18 cellular contexts compared by ENCODE assay signal in genomic region chr17:21193031-21193430, GRCh38. TPM values are rescaled to one million over a fixed set of nuclear protein-coding genes. Genes with fewer than 3 reads are reported as not detected.
DNase-seq lines count a peak whose midpoint lies in the region.
"Had no signal": no experiment of that assay in that cellular context is flagged by ENCODE, and none has a peak within 500 bp of the region (broad histone marks: within the 10 kb centered on the region; RNA-seq: fewer than 3 reads in every experiment).

No MANE protein-coding gene starts in this region.

- H3K4me2 ChIP-seq in BLaER1 = peak overlapping the region; percentile 68
- H3K4me2 ChIP-seq in BLaER1 treated with 17β-estradiol and CSF1 and Interleukin-3, amounts not matched to agents 10 nM and 100 nM = peak overlapping the region in 6 of 11 experiments; percentile 46 to 71 (median 56); a peak in 7 of 22 replicates

- no peaks in the 10 kb centered on the region for H3K9me3 Mint-ChIP-seq in activated T-helper 1 cell treated with anti-CD3 and anti-CD28 coated beads, Interleukin-12 subunit alpha, Interleukin-12 subunit beta, Interleukin-2, Interleukin-4 antibody, amounts not matched to agents 30 ng/mL and 10 ng/mL and 1 ng/mL, durations not matched to agents 14 hours and 24 hours and 36 hours
- H3K9me3 Mint-ChIP-seq in CD8-positive, alpha-beta memory T cell = no peaks in the 10 kb centered on the region

- POLR2A ChIA-PET in CD8-positive, alpha-beta memory T cell (lab: Charles Lee) = interaction anchor here (1.1 kb wide), 1 partner anchor 9 kb away, joined by 4 read pairs; no protein-coding TSS in a partner anchor

- peaks cover 40% of the 10 kb centered on the region for H4K20me1 ChIP-seq in BLaER1
- H4K20me1 ChIP-seq in BLaER1 treated with 17β-estradiol and CSF1 and Interleukin-3, amounts not matched to agents 10 nM and 100 nM = peaks cover 21 to 55% (median 41%) of the 10 kb centered on the region in 11 experiments; a peak in 21 of 22 replicates

- no peaks in the 10 kb centered on the region for H3K27me3 Mint-ChIP-seq in activated T-helper 1 cell treated with anti-CD3 and anti-CD28 coated beads, Interleukin-12 subunit alpha, Interleukin-12 subunit beta, Interleukin-2, Interleukin-4 antibody, amounts not matched to agents 30 ng/mL and 10 ng/mL and 1 ng/mL, durations not matched to agents 14 hours and 24 hours and 36 hours (ENCODE audit: insufficient read depth)
- H3K27me3 Mint-ChIP-seq in CD8-positive, alpha-beta memory T cell = no peaks in the 10 kb centered on the region
- H3K27me3 Mint-ChIP-seq: B cell had no signal

- DNase-seq in NCI-H146 treated with DMSO at 0.1 percent for 48 hours (lab: John Stamatoyannopoulos, UW; ENCODE audit: unreplicated experiment) = peak; percentile 76
- DNase-seq in activated T-helper 1 cell treated with anti-CD3 and anti-CD28 coated beads, Interleukin-12 subunit alpha, Interleukin-12 subunit beta, Interleukin-2, Interleukin-4 antibody, amounts not matched to agents 30 ng/mL and 10 ng/mL and 1 ng/mL, durations not matched to agents 14 hours and 24 hours and 36 hours (ENCODE audit: low spot score) = no peak
- DNase-seq in germinal center (ENCODE audit: low spot score) = no peak
- no peak for DNase-seq in NCI-H226
- DNase-seq in CD8-positive, alpha-beta memory T cell = no peak
- DNase-seq: activated CD4-positive, alpha-beta T cell treated with anti-CD3 and anti-CD28 coated beads, Interleukin-2, amount 50 U/mL, for 48 hours; amygdala; central memory CD4-positive, alpha-beta T cell; DMS79; head of caudate nucleus; left ventricle myocardium superior; mucosa of descending colon; spleen; SW 1271 had no signal

- peaks cover 54% of the 10 kb centered on the region for H3K4me1 ChIP-seq in BLaER1
- H3K4me1 ChIP-seq in BLaER1 treated with 17β-estradiol and CSF1 and Interleukin-3, amounts not matched to agents 10 nM and 100 nM = peaks cover 12 to 48% (median 38%) of the 10 kb centered on the region in 10 experiments
- H3K4me1 ChIP-seq in CD8-positive, alpha-beta memory T cell (ENCODE audit: insufficient read depth, low read length) = no peaks in the 10 kb centered on the region

- peaks cover 29% of the 10 kb centered on the region for H3K36me3 Mint-ChIP-seq in activated T-helper 1 cell treated with anti-CD3 and anti-CD28 coated beads, Interleukin-12 subunit alpha, Interleukin-12 subunit beta, Interleukin-2, Interleukin-4 antibody, amounts not matched to agents 30 ng/mL and 10 ng/mL and 1 ng/mL, durations not matched to agents 14 hours and 24 hours and 36 hours (ENCODE audit: low read depth)
- H3K36me3 Mint-ChIP-seq in CD8-positive, alpha-beta memory T cell = peaks cover 0 to 56% (median 13%) of the 10 kb centered on the region in 3 donors

- peaks cover 81% of the 10 kb centered on the region for H3K36me3 ChIP-seq in BLaER1
- peaks cover 54 to 88% (median 73%) of the 10 kb centered on the region in 11 experiments for H3K36me3 ChIP-seq in BLaER1 treated with 17β-estradiol and CSF1 and Interleukin-3, amounts not matched to agents 10 nM and 100 nM
- H3K36me3 ChIP-seq in CD8-positive, alpha-beta memory T cell (ENCODE audit: insufficient read depth, low read length) = peaks cover 11% of the 10 kb centered on the region

- H3K9me3 ChIP-seq in BLaER1 = no peaks in the 10 kb centered on the region
- H3K9me3 ChIP-seq in BLaER1 treated with 17β-estradiol and CSF1 and Interleukin-3, amounts not matched to agents 10 nM and 100 nM (replicated peaks in 1 of 11) = no peaks in the 10 kb centered on the region
- no peaks in the 10 kb centered on the region for H3K9me3 ChIP-seq in CD8-positive, alpha-beta memory T cell (ENCODE audit: low read length)
- H3K9me3 ChIP-seq: esophagus muscularis mucosa, mucosa of descending colon, spleen had no signal

- intact Hi-C loops in activated T-helper 1 cell treated with anti-CD3 and anti-CD28 coated beads, Interleukin-12 subunit alpha, Interleukin-12 subunit beta, Interleukin-2, Interleukin-4 antibody, amounts not matched to agents 30 ng/mL and 10 ng/mL and 1 ng/mL, durations not matched to agents 14 hours and 24 hours and 36 hours (cut with micrococcal nuclease) = no loop called here

- H3K27ac ChIP-seq in BLaER1 = peak overlapping the region; percentile 60; the same call in 1 of the 2 replicates
- no peak overlapping the region for H3K27ac ChIP-seq in BLaER1 treated with 17β-estradiol and CSF1 and Interleukin-3, amounts not matched to agents 10 nM and 100 nM
- H3K27ac ChIP-seq in CD8-positive, alpha-beta memory T cell (ENCODE audit: low read depth, low read length) = no peak overlapping the region
- H3K27ac ChIP-seq: esophagus muscularis mucosa had no signal

- peaks cover 12% of the 10 kb centered on the region for H3K4me1 Mint-ChIP-seq in activated T-helper 1 cell treated with anti-CD3 and anti-CD28 coated beads, Interleukin-12 subunit alpha, Interleukin-12 subunit beta, Interleukin-2, Interleukin-4 antibody, amounts not matched to agents 30 ng/mL and 10 ng/mL and 1 ng/mL, durations not matched to agents 14 hours and 24 hours and 36 hours (ENCODE audit: low read depth)
- H3K4me1 Mint-ChIP-seq in CD8-positive, alpha-beta memory T cell = peaks cover 0 to 12% (median 2%) of the 10 kb centered on the region in 3 donors
- H3K4me1 Mint-ChIP-seq: B cell had no signal

- peak overlapping the region; percentile 48 for H3K27ac Mint-ChIP-seq in activated T-helper 1 cell treated with anti-CD3 and anti-CD28 coated beads, Interleukin-12 subunit alpha, Interleukin-12 subunit beta, Interleukin-2, Interleukin-4 antibody, amounts not matched to agents 30 ng/mL and 10 ng/mL and 1 ng/mL, durations not matched to agents 14 hours and 24 hours and 36 hours
- peak overlapping the region in 2 of 8 donors; percentile 17 to 62 for H3K27ac Mint-ChIP-seq in CD8-positive, alpha-beta memory T cell
- H3K27ac Mint-ChIP-seq: B cell had no signal

- no peak overlapping the region for H3K9ac ChIP-seq in BLaER1
- no peak overlapping the region for H3K9ac ChIP-seq in BLaER1 treated with 17β-estradiol and CSF1 and Interleukin-3, amounts not matched to agents 10 nM and 100 nM

- H3K27me3 ChIP-seq in BLaER1 = no peaks in the 10 kb centered on the region
- no peaks in the 10 kb centered on the region for H3K27me3 ChIP-seq in BLaER1 treated with 17β-estradiol and CSF1 and Interleukin-3, amounts not matched to agents 10 nM and 100 nM
- no peaks in the 10 kb centered on the region for H3K27me3 ChIP-seq in CD8-positive, alpha-beta memory T cell (ENCODE audit: insufficient read depth, low read length, poor library complexity, severe bottlenecking)
- H3K27me3 ChIP-seq: esophagus muscularis mucosa, spleen had no signal

- H3K4me3 ChIP-seq in BLaER1 = no peak overlapping the region
- no peak overlapping the region for H3K4me3 ChIP-seq in BLaER1 treated with 17β-estradiol and CSF1 and Interleukin-3, amounts not matched to agents 10 nM and 100 nM
- no peak overlapping the region for H3K4me3 ChIP-seq in CD8-positive, alpha-beta memory T cell (ENCODE audit: low read length)
- H3K4me3 ChIP-seq: esophagus muscularis mucosa, mucosa of descending colon, spleen had no signal

- CTCF ChIA-PET in CD8-positive, alpha-beta memory T cell (lab: Charles Lee) = interaction anchor here (1.7 kb wide), 1 partner anchor 23 kb away, joined by 3 read pairs; no protein-coding TSS in a partner anchor

- no peak overlapping the region for H3K4me3 Mint-ChIP-seq in activated T-helper 1 cell treated with anti-CD3 and anti-CD28 coated beads, Interleukin-12 subunit alpha, Interleukin-12 subunit beta, Interleukin-2, Interleukin-4 antibody, amounts not matched to agents 30 ng/mL and 10 ng/mL and 1 ng/mL, durations not matched to agents 14 hours and 24 hours and 36 hours
- no peak overlapping the region for H3K4me3 Mint-ChIP-seq in CD8-positive, alpha-beta memory T cell
- H3K4me3 Mint-ChIP-seq: B cell had no signal

RNA-seq across cellular contexts. Expression of gene TMEM11, which starts 20.9 kb away (rescaled TPM):
- total RNA-seq in activated T-helper 1 cell treated with anti-CD3 and anti-CD28 coated beads, Interleukin-12 subunit alpha, Interleukin-12 subunit beta, Interleukin-2, Interleukin-4 antibody, amounts not matched to agents 30 ng/mL and 10 ng/mL and 1 ng/mL, durations not matched to agents 14 hours and 24 hours and 36 hours = 33.5 and 35.6 TPM in 2 replicates
- total RNA-seq in CD8-positive, alpha-beta memory T cell = 10 to 100 TPM; 26.1 to 29.8 TPM
- polyA plus RNA-seq in CD8-positive, alpha-beta memory T cell = 37.4 TPM
